In genomic region chr13:51841732-51842131, GRCh38 we compare ENCODE assay signal across 9 cellular contexts. TPM values are rescaled to one million over a fixed set of nuclear protein-coding genes. Genes with fewer than 3 reads are reported as not detected.
"Had no signal": no experiment of that assay in that cellular context is flagged by ENCODE, and none has a peak within 500 bp of the region (broad histone marks: within the 10 kb centered on the region; RNA-seq: fewer than 3 reads in every experiment).

No MANE protein-coding gene starts in this region.

- ATAC-seq: HepG2 had no signal

- H3K4me3 Mint-ChIP-seq: H9, IgD-negative memory B cell had no signal

- H3K27ac ChIP-seq: GM23248, HL-60 had no signal

- H3K9me3 Mint-ChIP-seq: IgD-negative memory B cell had no signal

- H3K9ac ChIP-seq: GM23248 had no signal

- H3K36me3 Mint-ChIP-seq: IgD-negative memory B cell had no signal

- H2AFZ ChIP-seq: GM23248 had no signal

- DNase-seq: GM23248, H9, HCEC 1CT, KBM-7 had no signal

- H3K4me3 ChIP-seq: GM23248 had no signal

- H3K27ac Mint-ChIP-seq: H9, IgD-negative memory B cell had no signal

RNA-seq across cellular contexts. Expression of gene TMEM272, which starts 3.2 kb away (rescaled TPM):
- total RNA-seq: GM23248, H1, H9, HT1080 had no signal
- polyA plus RNA-seq: GM23248, IgD-negative memory B cell had no signal

RNA-seq across cellular contexts. Expression of gene CCDC70, which starts 20.0 kb away (rescaled TPM):
- total RNA-seq: GM23248, H1, H9, HT1080 had no signal
- polyA plus RNA-seq: GM23248, H1, HepG2, IgD-negative memory B cell had no signal
